In the genomic region with DNA sequence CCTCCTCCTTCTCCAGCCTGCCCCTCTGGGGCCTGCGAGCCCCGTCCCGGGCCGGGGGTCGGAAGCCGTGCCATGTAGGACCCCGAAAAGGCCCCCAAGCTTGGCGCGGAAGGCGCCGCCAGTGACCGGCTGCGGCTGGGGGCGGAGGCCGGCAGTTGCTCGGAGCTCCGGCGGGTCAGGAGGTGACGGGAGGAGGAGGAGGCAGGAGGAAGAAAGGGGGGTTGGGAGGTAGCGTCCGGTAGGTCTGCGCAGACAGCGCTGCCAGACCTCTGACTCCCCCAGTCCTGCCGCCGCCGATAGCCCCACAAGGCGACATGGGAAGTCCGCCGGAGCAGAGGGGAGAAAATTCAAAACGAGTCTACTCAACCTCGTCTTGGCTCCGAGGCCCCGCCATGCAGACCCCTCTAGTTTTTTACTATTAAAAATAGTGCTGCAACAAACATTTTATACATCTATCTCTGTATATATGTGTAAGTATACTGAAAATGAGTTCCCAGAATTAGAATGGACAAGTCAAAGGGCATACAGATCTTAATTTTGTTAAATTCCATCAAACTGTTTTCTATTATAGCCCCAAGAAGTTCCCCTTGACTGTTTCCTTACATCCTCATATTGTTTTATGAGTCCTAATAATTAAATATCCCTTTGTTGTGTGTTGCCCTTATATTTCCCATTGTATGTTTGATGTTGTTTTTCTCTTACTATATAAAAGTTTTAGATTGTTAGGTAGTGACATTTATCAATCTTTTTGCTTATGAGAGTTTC, we compare ENCODE assay signal across 9 cellular contexts. TPM values are rescaled to one million over a fixed set of nuclear protein-coding genes. Genes with fewer than 3 reads are reported as not detected.
A peak's percentile ranks its signal among the peaks of the same experiment; 100 is the strongest.
DNase-seq lines count a peak whose midpoint lies in the region; ATAC-seq, FAIRE-seq and TF ChIP-seq lines count a peak whose summit lies in the region.
"Not testable (repeated sequence)": the region's sequence is repeated elsewhere in the genome, so short reads cannot be mapped to it uniquely, and the experiment has no call there.
"Had no signal": no experiment of that assay in that cellular context is flagged by ENCODE, and none has a peak within 500 bp of the region (broad histone marks: within the 10 kb centered on the region; RNA-seq: fewer than 3 reads in every experiment).

No MANE protein-coding gene starts in this region.

- intact Hi-C loops in sciatic nerve (cut with DNase I), result not testable (repeated sequence)

- not testable (repeated sequence) for FAIRE-seq in A549 (lab: Jason Lieb, UNC)

- H3K27ac Mint-ChIP-seq in effector memory CD8-positive, alpha-beta T cell, result not testable (repeated sequence)

- ATAC-seq in A549, result peak; percentile 21 to 72
- peak; percentile 40 for ATAC-seq in GM18907 (IDR thresholded peaks at IDR 0.05; ENCODE audit: unreplicated experiment)
- peak; percentile 41 for ATAC-seq in HG02943 (IDR thresholded peaks at IDR 0.05; ENCODE audit: low read depth, unreplicated experiment)
- not testable (repeated sequence) for ATAC-seq in effector memory CD8-positive, alpha-beta T cell (replicated peaks)
- peak; percentile 5 for ATAC-seq in sciatic nerve

- peaks cover 12% of the 10 kb centered on the region for H3K4me1 ChIP-seq in A549

- TF ChIP-seq CTCF in A549 (IDR thresholded peaks at IDR 0.05), result not testable (repeated sequence)

- TF ChIP-seq RAD21 in A549 (conservative IDR thresholded peaks at IDR 0.05 in 1 of 2, IDR thresholded peaks at IDR 0.05 in 1 of 2), result not testable (repeated sequence)

- not testable (repeated sequence) for H3K9me3 Mint-ChIP-seq in effector memory CD8-positive, alpha-beta T cell

- H3K27ac ChIP-seq in A549, result not testable (repeated sequence)

- peaks cover 13 to 29% of the 10 kb centered on the region in 2 donors for H3K4me1 Mint-ChIP-seq in effector memory CD8-positive, alpha-beta T cell (ENCODE audit: low read depth in 2 of 2)

- not testable (repeated sequence) for TF ChIP-seq EP300 in A549 (IDR thresholded peaks at IDR 0.05)

- H3K36me3 Mint-ChIP-seq in effector memory CD8-positive, alpha-beta T cell (ENCODE audit: insufficient read depth), result peaks cover 12% of the 10 kb centered on the region

- not testable (repeated sequence) for H3K4me3 ChIP-seq in A549

- 45% methylated on average over 26 of the region's 33 CpGs for WGBS in A549 (ENCODE audit: missing lambda C conversion rate)

- H3K4me3 Mint-ChIP-seq in effector memory CD8-positive, alpha-beta T cell, result peak overlapping the region; percentile 93 to 94

- CTCF ChIA-PET in A549 (lab: Yijun Ruan, JAX), result not testable (repeated sequence)

- TF ChIP-seq POLR2A in A549 (IDR thresholded peaks at IDR 0.05; ENCODE audit: low read length), result not testable (repeated sequence)

- not testable (repeated sequence) for H3K27me3 Mint-ChIP-seq in effector memory CD8-positive, alpha-beta T cell

- POLR2A ChIA-PET in A549 (lab: Yijun Ruan, JAX), result not testable (repeated sequence)

- not testable (repeated sequence) for H3K9me3 ChIP-seq in A549

- not testable (repeated sequence) for H3K4me2 ChIP-seq in A549

- DNase-seq in A549 (ENCODE audit: low read depth in 1 of 2, low spot score in 1 of 2) (peak in 1 of 2 experiments; percentile 18), RPMI7951 (ENCODE audit: low read depth) (peak; percentile 43), kidney tubule cell (ENCODE audit: low spot score) (peak; percentile 48)
- peak; percentile 39 to 59 for DNase-seq in activated T-cell treated with anti-CD3 and anti-CD28 coated beads, Interleukin-2, amount 50 U/mL, for 48 hours
- peak; percentile 2 to 31 (median 15) for DNase-seq in effector memory CD8-positive, alpha-beta T cell
- DNase-seq in sciatic nerve (ENCODE audit: low spot score), result not testable (repeated sequence)

RNA-seq across cellular contexts. Expression of gene IQUB, which starts 1.4 kb away (rescaled TPM):
- 0.05 and 0.08 TPM in 2 replicates for polyA plus RNA-seq in A549 (2011; rRNA removed)
- 0.01 TPM in 1 of 2 replicates, not detected in the other for polyA plus RNA-seq in A549 (2012; cell fraction: cytosol; rRNA removed)
- polyA plus RNA-seq in A549 (2012; cell fraction: nucleus; rRNA removed), result 0.01 TPM in 1 of 2 replicates, not detected in the other
- 0.05 to 0.08 TPM (median 0.08 TPM) in 3 replicates for polyA plus RNA-seq in A549 (2017; fragmentation: RNase III; extraction: RNeasy Plus Mini Kit Qiagen cat#74134 plus additional on column Dnase treatment)
- 0.12 and 0.19 TPM in 2 replicates for polyA minus RNA-seq in A549 (2011; rRNA and poly(A)+ RNA removed)
- 0.39 and 1.1 TPM in 2 replicates for total RNA-seq in RPMI7951 (2014; rRNA removed; shearing (Covaris generic))
- 1.0 TPM for total RNA-seq in sciatic nerve
- total RNA-seq: T-helper 2 cell treated with Interferon-gamma antibody and Interleukin-4, amounts not matched to agents 100 ng/mL and 5 ng/mL, for 36 hours had no signal

RNA-seq across cellular contexts. Expression of gene NDUFA5, which starts 24.6 kb away (rescaled TPM):
- polyA plus RNA-seq in A549 (2011; rRNA removed) (27.3 and 58.8 TPM in 2 replicates), A549 (2017; fragmentation: RNase III; extraction: RNeasy Plus Mini Kit Qiagen cat#74134 plus additional on column Dnase treatment) (64.8 to 71.5 TPM (median 66.7 TPM) in 3 replicates)
- 5.2 and 6.5 TPM in 2 replicates for polyA plus RNA-seq in A549 (2012; cell fraction: cytosol; rRNA removed)
- 0.95 and 2.7 TPM in 2 replicates for polyA plus RNA-seq in A549 (2012; cell fraction: nucleus; rRNA removed)
- 5.9 and 7.5 TPM in 2 replicates for polyA minus RNA-seq in A549 (2011; rRNA and poly(A)+ RNA removed)
- 78.8 and 102 TPM in 2 replicates for total RNA-seq in RPMI7951 (2014; rRNA removed; shearing (Covaris generic))
- total RNA-seq in sciatic nerve, result 67.4 TPM
